Comparison of ENCODE assay signal across 17 cellular contexts in genomic region chr16:79380990-79381389, GRCh38.
DNase-seq lines count a peak whose midpoint lies in the region; ATAC-seq and TF ChIP-seq lines count a peak whose summit lies in the region.
"Had no signal": no experiment of that assay in that cellular context is flagged by ENCODE, and none has a peak within 500 bp of the region (broad histone marks: within the 10 kb centered on the region; RNA-seq: fewer than 3 reads in every experiment).

No MANE protein-coding gene starts in this region.

- no peaks in the 10 kb centered on the region for H3K27me3 Mint-ChIP-seq in CD4-positive, CD25-positive, alpha-beta regulatory T cell

- H4K20me1 ChIP-seq in BLaER1: no peaks in the 10 kb centered on the region

- peak overlapping the region; percentile 54 for H3K4me2 ChIP-seq in BLaER1

- H3K27ac ChIP-seq in BLaER1: no peak overlapping the region
- H3K27ac ChIP-seq in CD4-positive, CD25-positive, alpha-beta regulatory T cell (ENCODE audit: insufficient read depth, low read length, poor library complexity, severe bottlenecking): no peak overlapping the region
- no peak overlapping the region for H3K27ac ChIP-seq in uterus
- H3K27ac ChIP-seq: pancreas, thoracic aorta had no signal

- peak; percentile 66 to 86 for ATAC-seq in CD4-positive, CD25-positive, alpha-beta regulatory T cell (ENCODE audit: low read depth in 2 of 2)
- ATAC-seq in activated naive CD4-positive, alpha-beta T cell treated with anti-CD3 and anti-CD28 coated beads, Interleukin-2, amount 50 U/mL, for 72 hours: no peak
- peak; percentile 60 for ATAC-seq in mucosa of descending colon
- ATAC-seq in HG03039 (IDR thresholded peaks at IDR 0.05; ENCODE audit: unreplicated experiment): no peak

- H3K4me1 ChIP-seq in BLaER1: peaks cover 15% of the 10 kb centered on the region
- peaks cover 25% of the 10 kb centered on the region for H3K4me1 ChIP-seq in CD4-positive, CD25-positive, alpha-beta regulatory T cell (ENCODE audit: control insufficient read depth, insufficient read depth, low read length, poor library complexity, severe bottlenecking)
- no peaks in the 10 kb centered on the region for H3K4me1 ChIP-seq in mucosa of descending colon (ENCODE audit: low read depth)
- H3K4me1 ChIP-seq in uterus: no peaks in the 10 kb centered on the region
- H3K4me1 ChIP-seq: pancreas had no signal

- H3K27me3 ChIP-seq in BLaER1 (no peaks in the 10 kb centered on the region), uterus (no peaks in the 10 kb centered on the region)
- no peaks in the 10 kb centered on the region for H3K27me3 ChIP-seq in CD4-positive, CD25-positive, alpha-beta regulatory T cell (ENCODE audit: control insufficient read depth, insufficient read depth, low read length)

- no peak for TF ChIP-seq POLR2A in uterus (IDR thresholded peaks at IDR 0.05)

- TF ChIP-seq CTCF in mucosa of descending colon (IDR thresholded peaks at IDR 0.05) (no peak), uterus (IDR thresholded peaks at IDR 0.05) (no peak)

- H3K4me1 Mint-ChIP-seq in CD4-positive, CD25-positive, alpha-beta regulatory T cell: peaks cover 14 to 35% (median 28%) of the 10 kb centered on the region in 4 donors

- no peak overlapping the region for H3K9ac ChIP-seq in BLaER1

- H3K9me3 ChIP-seq in BLaER1 (0 out of 2 replicates have a peak, but pooled peaks cover 7% of the 10 kb centered on the region), mucosa of descending colon (no peaks in the 10 kb centered on the region), uterus (no peaks in the 10 kb centered on the region)
- H3K9me3 ChIP-seq in CD4-positive, CD25-positive, alpha-beta regulatory T cell (ENCODE audit: control insufficient read depth in 2 of 2, low read length in 2 of 2): no peaks in the 10 kb centered on the region
- H3K9me3 ChIP-seq: pancreas, thoracic aorta had no signal

- intact Hi-C loops in mucosa of descending colon (cut with DNase I, micrococcal nuclease): no loop called here
- intact Hi-C loops in uterus (cut with DNase I; ENCODE audit: low total_unique reads): no loop called here

- H3K27ac Mint-ChIP-seq in CD4-positive, CD25-positive, alpha-beta regulatory T cell: peak overlapping the region; percentile 57 to 90 (median 58)
- peak overlapping the region; percentile 11 to 29 for H3K27ac Mint-ChIP-seq in activated naive CD4-positive, alpha-beta T cell treated with anti-CD3 and anti-CD28 coated beads, Interleukin-2, amount 50 U/mL, for 72 hours

- H3K36me3 ChIP-seq in BLaER1 (no peaks in the 10 kb centered on the region), mucosa of descending colon (ENCODE audit: low read depth) (no peaks in the 10 kb centered on the region), uterus (no peaks in the 10 kb centered on the region)
- no peaks in the 10 kb centered on the region for H3K36me3 ChIP-seq in CD4-positive, CD25-positive, alpha-beta regulatory T cell (ENCODE audit: control insufficient read depth, insufficient read depth, low read length)
- H3K36me3 ChIP-seq: pancreas, thoracic aorta had no signal

- H3K4me3 ChIP-seq in BLaER1 (no peak overlapping the region), mucosa of descending colon (no peak overlapping the region), uterus (no peak overlapping the region)
- H3K4me3 ChIP-seq in CD4-positive, CD25-positive, alpha-beta regulatory T cell (ENCODE audit: low read depth, low read length): peak overlapping the region; percentile 73
- H3K4me3 ChIP-seq: pancreas, thoracic aorta had no signal

- H3K9me3 Mint-ChIP-seq in CD4-positive, CD25-positive, alpha-beta regulatory T cell: no peaks in the 10 kb centered on the region
- H3K9me3 Mint-ChIP-seq in activated naive CD4-positive, alpha-beta T cell treated with anti-CD3 and anti-CD28 coated beads, Interleukin-2, amount 50 U/mL, for 72 hours: peaks cover 0 to 5% of the 10 kb centered on the region in 2 donors

- no peaks in the 10 kb centered on the region for H3K36me3 Mint-ChIP-seq in CD4-positive, CD25-positive, alpha-beta regulatory T cell
- no peaks in the 10 kb centered on the region for H3K36me3 Mint-ChIP-seq in activated naive CD4-positive, alpha-beta T cell treated with anti-CD3 and anti-CD28 coated beads, Interleukin-2, amount 50 U/mL, for 72 hours

- peak overlapping the region; percentile 25 to 81 (median 60) for H3K4me3 Mint-ChIP-seq in CD4-positive, CD25-positive, alpha-beta regulatory T cell

- DNase-seq in CD4-positive, CD25-positive, alpha-beta regulatory T cell: peak in 2 of 3 donors; percentile 33 to 59
- DNase-seq in activated naive CD4-positive, alpha-beta T cell treated with anti-CD3 and anti-CD28 coated beads, Interleukin-2, amount 50 U/mL, for 72 hours (ENCODE audit: low spot score in 2 of 2): no peak
- DNase-seq in mucosa of descending colon (no peak), uterus (no peak), GOT3 (lab: John Stamatoyannopoulos, UW) (no peak), SKM-1 treated with dmso at 0.1 percent for 144 hours (lab: John Stamatoyannopoulos, UW; ENCODE audit: unreplicated experiment) (no peak)
- DNase-seq: activated CD4-positive, alpha-beta T cell treated with anti-CD3 and anti-CD28 coated beads for 48 hours; amniotic stem cell; Calu3; effector CD4-positive, alpha-beta T cell; left ventricle myocardium superior; NCI-H446; pancreas; SIG-M5 had no signal

Comparison
In these comparisons a context has a peak if more than half of its experiments do, and no peak if none do; other contexts are left out.
1. ATAC-seq: peak in CD4-positive, CD25-positive, alpha-beta regulatory T cell (2 of 2) and mucosa of descending colon (single experiment); none in activated naive CD4-positive, alpha-beta T cell treated with anti-CD3 and anti-CD28 coated beads, Interleukin-2, amount 50 U/mL, for 72 hours (0 of 2) and HG03039 (single experiment).
2. DNase-seq: peak in CD4-positive, CD25-positive, alpha-beta regulatory T cell (2 of 3); none in activated naive CD4-positive, alpha-beta T cell treated with anti-CD3 and anti-CD28 coated beads, Interleukin-2, amount 50 U/mL, for 72 hours (0 of 2), mucosa of descending colon (0 of 3), uterus (0 of 2), GOT3 (single experiment) and SKM-1 treated with dmso at 0.1 percent for 144 hours (single experiment).